Comparison of ENCODE assay signal across 1 cellular context in genomic region chr7:101377189-101377736, GRCh38.
TF ChIP-seq lines count a peak whose summit lies in the region.

No MANE protein-coding gene starts in this region.

TF ChIP-seq in H1, 55 proteins besides CTCF, POLR2A, EP300 and RAD21:
- TF ChIP-seq, protein P1, sequence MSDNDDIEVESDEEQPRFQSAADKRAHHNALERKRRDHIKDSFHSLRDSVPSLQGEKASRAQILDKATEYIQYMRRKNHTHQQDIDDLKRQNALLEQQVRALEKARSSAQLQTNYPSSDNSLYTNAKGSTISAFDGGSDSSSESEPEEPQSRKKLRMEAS (IDR thresholded peaks at IDR 0.05): no peak
- TF ChIP-seq E2F6 (IDR thresholded peaks at IDR 0.05) (no peak), CTBP2 (IDR thresholded peaks at IDR 0.05; ENCODE audit: borderline replicate concordance, insufficient read depth, insufficient read length, low read length) (no peak), SIN3A (conservative IDR thresholded peaks at IDR 0.05 in 1 of 2, IDR thresholded peaks at IDR 0.05 in 1 of 2; ENCODE audit: low read depth in 1 of 2, low read length in 2 of 2) (no peak)
TF ChIP-seq in H1: peak in this region for 0.
